Comparison of ENCODE assay signal across 17 cellular contexts in genomic region chr5:54991446-54991845, GRCh38. TPM values are rescaled to one million over a fixed set of nuclear protein-coding genes. Genes with fewer than 3 reads are reported as not detected.
A peak's percentile ranks its signal among the peaks of the same experiment; 100 is the strongest.
DNase-seq lines count a peak whose midpoint lies in the region; ATAC-seq and TF ChIP-seq lines count a peak whose summit lies in the region.
"Had no signal": no experiment of that assay in that cellular context is flagged by ENCODE, and none has a peak within 500 bp of the region (broad histone marks: within the 10 kb centered on the region; RNA-seq: fewer than 3 reads in every experiment).

No MANE protein-coding gene starts in this region.

- TF ChIP-seq POLR2A in IMR-90 (IDR thresholded peaks at IDR 0.05; ENCODE audit: low read depth, low read length): no peak

- no peaks in the 10 kb centered on the region for H3K79me1 ChIP-seq in IMR-90 (ENCODE audit: low read depth in 1 of 2, low read length in 2 of 2)

- peak overlapping the region; percentile 80 for H3K14ac ChIP-seq in IMR-90 (replicated peaks; ENCODE audit: low read depth, low read length)

- H2AFZ ChIP-seq in ACC112 (ENCODE audit: low read length, unreplicated experiment) (peak overlapping the region; percentile 70), IMR-90 (replicated peaks; ENCODE audit: low read length, poor library complexity) (peak overlapping the region; percentile 80)

- H3K9me1 ChIP-seq in IMR-90 (ENCODE audit: insufficient read depth, low read length): peaks cover 4% of the 10 kb centered on the region

- POLR2A ChIA-PET in IMR-90 (lab: Charles Lee; ENCODE audit: unreplicated experiment): no interaction called here

- intact Hi-C loops in IMR-90 (cut with micrococcal nuclease): no loop called here

- no peak overlapping the region for H3K9ac ChIP-seq in IMR-90 (ENCODE audit: low read depth, low read length)
- peak overlapping the region; percentile 38 for H3K9ac ChIP-seq in adipocyte (ENCODE audit: low read length)
- H3K9ac ChIP-seq: BLaER1 treated with 17β-estradiol and CSF1 and Interleukin-3, amounts not matched to agents 10 nM and 100 nM had no signal

- H2BK120ac ChIP-seq in IMR-90 (ENCODE audit: low read depth, low read length): peak overlapping the region; percentile 90

- BruUV-seq in IMR-90 (replicated peaks; lab: Mats Ljungman, UMichigan): no TSS peak

- H3K79me2 ChIP-seq in ACC112 (ENCODE audit: control insufficient read depth, insufficient read depth, low read length, unreplicated experiment): no peaks in the 10 kb centered on the region

- H2AK5ac ChIP-seq in IMR-90 (ENCODE audit: low read depth, low read length): peak overlapping the region; percentile 67; the same call in 1 of the 2 replicates

- peak overlapping the region; percentile 46 to 52; a peak in 2 of 4 replicates for H4K8ac ChIP-seq in IMR-90 (ENCODE audit: low read depth in 2 of 2, low read length in 2 of 2)

- TF ChIP-seq RAD21 in IMR-90 (IDR thresholded peaks at IDR 0.05; ENCODE audit: low read length): no peak

- H2BK20ac ChIP-seq in IMR-90 (ENCODE audit: low read depth, low read length): peak overlapping the region; percentile 86

- CTCF ChIA-PET in IMR-90 (lab: Yijun Ruan, JAX): no interaction called here

- H3K9me3 ChIP-seq in IMR-90 (ENCODE audit: control insufficient read depth, insufficient read depth, low read length): no peaks in the 10 kb centered on the region
- no peaks in the 10 kb centered on the region for H3K9me3 ChIP-seq in adipocyte (ENCODE audit: control insufficient read depth, low read length)
- no peaks in the 10 kb centered on the region for H3K9me3 ChIP-seq in mesodermal cell (ENCODE audit: control insufficient read depth, low read length)

- no peak overlapping the region for H2AK9ac ChIP-seq in IMR-90 (replicated peaks; ENCODE audit: low read depth, low read length, poor library complexity)

- peak overlapping the region; percentile 80 for H4K91ac ChIP-seq in IMR-90 (ENCODE audit: insufficient read depth, low read depth, low read length)

- peaks cover 41% of the 10 kb centered on the region for H3K4me1 ChIP-seq in ACC112 (ENCODE audit: control insufficient read depth, insufficient read depth, low read length, unreplicated experiment)
- H3K4me1 ChIP-seq in IMR-90 (ENCODE audit: control insufficient read depth, insufficient read depth, low read length): peaks cover 3% of the 10 kb centered on the region
- peaks cover 11% of the 10 kb centered on the region for H3K4me1 ChIP-seq in adipocyte (ENCODE audit: control insufficient read depth, insufficient read depth, low read length)
- H3K4me1 ChIP-seq in mesodermal cell (ENCODE audit: control insufficient read depth, insufficient read depth, low read length, poor library complexity, severe bottlenecking): peaks cover 36% of the 10 kb centered on the region

- H3K27ac ChIP-seq in ACC112 (ENCODE audit: low read depth, low read length) (peak overlapping the region; percentile 52), IMR-90 (ENCODE audit: insufficient read depth, low read length) (no peak overlapping the region; the same call in 1 of the 2 replicates), mesodermal cell (ENCODE audit: low read depth, low read length, severe bottlenecking) (peak overlapping the region; percentile 7)
- H3K27ac ChIP-seq: BLaER1 treated with 17β-estradiol and CSF1 and Interleukin-3, amounts not matched to agents 10 nM and 100 nM had no signal

- peak overlapping the region; percentile 81 for H3K4ac ChIP-seq in IMR-90 (ENCODE audit: low read depth, low read length)

- peak overlapping the region; percentile 50; the same call in 1 of the 2 replicates for H3K23ac ChIP-seq in IMR-90 (ENCODE audit: low read depth, low read length)

- H3K36me3 ChIP-seq in ACC112 (ENCODE audit: insufficient read depth, low read length) (no peaks in the 10 kb centered on the region), IMR-90 (ENCODE audit: control insufficient read depth, insufficient read depth, low read length) (no peaks in the 10 kb centered on the region), adipocyte (ENCODE audit: control insufficient read depth, insufficient read depth, low read length, severe bottlenecking) (no peaks in the 10 kb centered on the region), mesodermal cell (ENCODE audit: control insufficient read depth, insufficient read depth, low read length) (no peaks in the 10 kb centered on the region)
- H3K36me3 ChIP-seq: BLaER1 treated with 17β-estradiol and CSF1 and Interleukin-3, amounts not matched to agents 10 nM and 100 nM had no signal

- no peak overlapping the region for H4K5ac ChIP-seq in IMR-90 (ENCODE audit: low read depth, low read length)

- H3K18ac ChIP-seq in IMR-90 (ENCODE audit: low read depth, low read length): no peak overlapping the region; the same call in 1 of the 2 replicates

- peak overlapping the region; percentile 76; the same call in 1 of the 3 replicates for H2BK15ac ChIP-seq in IMR-90 (ENCODE audit: low read depth, low read length)

- TF ChIP-seq CTCF in IMR-90 (conservative IDR thresholded peaks at IDR 0.05; ENCODE audit: low read depth, low read length): no peak

- H4K20me1 ChIP-seq in IMR-90 (ENCODE audit: insufficient read depth, low read length): no peaks in the 10 kb centered on the region
- H4K20me1 ChIP-seq: BLaER1 treated with 17β-estradiol and CSF1 and Interleukin-3, amounts not matched to agents 10 nM and 100 nM had no signal

- no peak overlapping the region for H3K4me2 ChIP-seq in IMR-90 (ENCODE audit: low read depth, low read length)
- H3K4me2 ChIP-seq: BLaER1 treated with 17β-estradiol and CSF1 and Interleukin-3, amounts not matched to agents 10 nM and 100 nM had no signal

- peak overlapping the region; percentile 14 for H2BK5ac ChIP-seq in IMR-90 (ENCODE audit: low read depth, low read length, poor library complexity, severe bottlenecking)

- 40% methylated on average over 1 of the region's 3 CpGs; no CpG with 5 or more reads in 1 of the 2 experiments for WGBS in IMR-90 (ENCODE audit: extremely low coverage in 2 of 2, insufficient read length in 1 of 2), 2 experiments
- 80 to 88% methylated on average over 1 of the region's 3 CpGs for WGBS in mesodermal cell (ENCODE audit: insufficient coverage in 2 of 2), 2 experiments

- dilution Hi-C loops in IMR-90 (cut with HindIII; ENCODE audit: low sequenced_read_pairs, unreplicated experiment): no loop called here

- H3K27me3 ChIP-seq in ACC112 (ENCODE audit: insufficient read depth, low read length) (no peaks in the 10 kb centered on the region), IMR-90 (ENCODE audit: control insufficient read depth, insufficient read depth, low read length) (no peaks in the 10 kb centered on the region), adipocyte (replicated peaks; ENCODE audit: control insufficient read depth, insufficient read depth, low read length) (no peaks in the 10 kb centered on the region)
- H3K27me3 ChIP-seq: BLaER1 treated with 17β-estradiol and CSF1 and Interleukin-3, amounts not matched to agents 10 nM and 100 nM had no signal

- in situ Hi-C loops in IMR-90 (cut with MboI; ENCODE audit: low sequenced_read_pairs) (no loop called here), KBM-7 (cut with MboI; ENCODE audit: low pct_unique_long_range_greater_than_20kb, low sequenced_read_pairs) (no loop called here)

- no peak for DNase-seq in IMR-90
- no peak for DNase-seq in adipocyte (ENCODE audit: low read depth)
- DNase-seq in D341Med (ENCODE audit: low spot score): no peak
- no peak for DNase-seq in activated CD8-positive, alpha-beta memory T cell treated with anti-CD3 and anti-CD28 coated beads for 24 hours
- DNase-seq in KBM-7: no peak
- DNase-seq in stimulated activated CD4-positive, alpha-beta T cell treated with anti-CD3 and anti-CD28 coated beads, Interleukin-4, amount 100 ng/mL, for 1 hour: no peak
- DNase-seq: H9, NCI-H1417 treated with DMSO at 0.1 percent for 48 hours, NCI-H1930, NCI-H526 treated with DMSO at 0.1 percent for 48 hours, SIG-M5 had no signal

- ATAC-seq in IMR-90 (ENCODE audit: low read depth): no peak

- H3K4me3 ChIP-seq in ACC112 (ENCODE audit: low read depth, low read length): no peak overlapping the region
- no peak overlapping the region for H3K4me3 ChIP-seq in IMR-90 (ENCODE audit: insufficient read depth, low read depth, low read length)
- no peak overlapping the region for H3K4me3 ChIP-seq in adipocyte (ENCODE audit: low read length)
- H3K4me3 ChIP-seq in mesodermal cell (ENCODE audit: extremely low read depth, insufficient read depth, low read length, poor library complexity, severe bottlenecking): no peak overlapping the region
- H3K4me3 ChIP-seq: BLaER1 treated with 17β-estradiol and CSF1 and Interleukin-3, amounts not matched to agents 10 nM and 100 nM had no signal

- H3K56ac ChIP-seq in IMR-90 (ENCODE audit: extremely low read depth, insufficient read depth, low read length): no peak overlapping the region

TF ChIP-seq in IMR-90, 13 proteins besides CTCF, POLR2A, EP300 and RAD21 (continues in another document):
- TF ChIP-seq FOS (IDR thresholded peaks at IDR 0.05; ENCODE audit: low read depth, low read length) (no peak), CEBPB (IDR thresholded peaks at IDR 0.05; ENCODE audit: low read depth, low read length) (no peak), BHLHE40 (IDR thresholded peaks at IDR 0.05; ENCODE audit: low read depth, low read length) (no peak), NFE2L2 (IDR thresholded peaks at IDR 0.05; ENCODE audit: low read depth, low read length) (no peak), MAFK (IDR thresholded peaks at IDR 0.05; ENCODE audit: low read depth, low read length) (no peak), MXI1 (IDR thresholded peaks at IDR 0.05; ENCODE audit: borderline replicate concordance, low read depth, low read length) (no peak), ELK1 (IDR thresholded peaks at IDR 0.05; ENCODE audit: borderline replicate concordance, low read depth, low read length) (no peak)

RNA-seq across cellular contexts. Expression of gene ESM1, which starts 6.1 kb away (rescaled TPM):
- 8.9 and 10.2 TPM in 2 replicates for total RNA-seq in IMR-90 (2012; rRNA removed)
- polyA plus RNA-seq in IMR-90 (2012; rRNA removed): 5.6 and 7.1 TPM in 2 replicates
- polyA plus RNA-seq in IMR-90 (2012; cell fraction: cytosol; rRNA removed): 2.3 and 4.2 TPM in 2 replicates
- 0.29 and 1.0 TPM in 2 replicates for polyA plus RNA-seq in IMR-90 (2012; cell fraction: nucleus; rRNA removed; ENCODE audit: low replicate concordance)
- polyA plus RNA-seq in mesodermal cell (2013, experiment 1 of 2): 26.3 TPM
- 29.9 TPM for polyA plus RNA-seq in mesodermal cell (2013, experiment 2 of 2)
- total RNA-seq: H9 had no signal

RNA-seq across cellular contexts. Expression of gene GZMK, which starts 32.6 kb away (rescaled TPM):
- total RNA-seq in IMR-90 (2012; rRNA removed): not detected in 2 replicates
- polyA plus RNA-seq in IMR-90 (2012; rRNA removed): not detected in 2 replicates
- not detected in 2 replicates for polyA plus RNA-seq in IMR-90 (2012; cell fraction: cytosol; rRNA removed)
- polyA plus RNA-seq in IMR-90 (2012; cell fraction: nucleus; rRNA removed; ENCODE audit: low replicate concordance): not detected in 2 replicates
- polyA plus RNA-seq in mesodermal cell (2013, experiment 1 of 2): not detected
- polyA plus RNA-seq in mesodermal cell (2013, experiment 2 of 2): not detected
- total RNA-seq: A172, H9, HT1080, RPMI7951 had no signal
